In the genomic region with DNA sequence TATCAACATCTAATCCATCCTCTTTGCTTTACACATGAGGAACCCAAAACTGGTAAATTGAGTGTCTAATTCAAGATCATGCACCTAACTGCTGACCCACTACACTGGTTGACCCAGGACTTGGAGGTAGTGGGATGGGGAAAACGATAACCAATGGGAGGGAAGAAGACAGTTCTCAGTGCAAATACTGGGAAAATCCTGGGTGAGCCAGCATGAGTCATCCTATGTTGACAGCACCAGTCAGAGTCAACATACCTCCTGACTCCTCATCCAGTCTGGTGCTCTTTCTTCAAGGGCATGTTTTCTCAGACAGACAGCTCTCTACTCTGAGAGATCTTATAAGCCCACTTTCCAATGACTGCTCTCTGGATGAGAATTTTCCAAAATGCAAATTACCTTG, we compare ENCODE assay signal across 9 cellular contexts.
A peak's percentile ranks its signal among the peaks of the same experiment; 100 is the strongest.
DNase-seq lines count a peak whose midpoint lies in the region; ATAC-seq and TF ChIP-seq lines count a peak whose summit lies in the region.
"Had no signal": no experiment of that assay in that cellular context is flagged by ENCODE, and none has a peak within 500 bp of the region (broad histone marks: within the 10 kb centered on the region; RNA-seq: fewer than 3 reads in every experiment).

No MANE protein-coding gene starts in this region.

- H3K4me1 ChIP-seq in tibial artery, result no peaks in the 10 kb centered on the region

- no peaks in the 10 kb centered on the region for H3K27me3 ChIP-seq in tibial artery

- H3K27ac ChIP-seq in tibial artery, result no peak overlapping the region

- no peak overlapping the region for H3K4me3 ChIP-seq in HFF-Myc (replicated peaks; ENCODE audit: low read depth, low read length)
- no peak overlapping the region for H3K4me3 ChIP-seq in tibial artery

- no peaks in the 10 kb centered on the region for H3K36me3 ChIP-seq in tibial artery

- H3K4me3 Mint-ChIP-seq in activated B cell treated with CpG ODN at 0.5 μM for 24 hours, result no peak overlapping the region
- H3K4me3 Mint-ChIP-seq: WTC11 had no signal

- CTCF ChIA-PET in activated B cell treated with CpG ODN at 0.5 μM for 24 hours (lab: Charles Lee), result no interaction called here

- intact Hi-C loops in activated B cell treated with CpG ODN at 0.5 μM for 24 hours (cut with micrococcal nuclease), result no loop called here
- intact Hi-C loops in tibial artery (cut with DNase I; ENCODE audit: low total_unique reads), result no loop called here
- intact Hi-C loops in Right ventricle myocardium inferior (cut with DNase I), result no loop called here

- H3K4me1 Mint-ChIP-seq in activated B cell treated with CpG ODN at 0.5 μM for 24 hours, result peaks cover 8% of the 10 kb centered on the region

- DNase-seq in ACHN (peak; percentile 25), HFF-Myc (ENCODE audit: extremely low read depth, low read depth) (peak; percentile 26), activated B cell treated with CpG ODN at 0.5 μM for 24 hours (no peak), hepatic stellate cell (ENCODE audit: low spot score) (peak; percentile 62), tibial artery (no peak), globus pallidus (ENCODE audit: low spot score) (no peak), Right ventricle myocardium inferior (ENCODE audit: missing footprints) (no peak)

- no peak for TF ChIP-seq CTCF in HFF-Myc (IDR thresholded peaks at IDR 0.05; ENCODE audit: low read depth, low read length, missing control alignments)
- no peak for TF ChIP-seq CTCF in activated B cell treated with CpG ODN at 0.5 μM for 24 hours (IDR thresholded peaks at IDR 0.05)
- no peak for TF ChIP-seq CTCF in tibial artery (IDR thresholded peaks at IDR 0.05)

- H3K27ac Mint-ChIP-seq in activated B cell treated with CpG ODN at 0.5 μM for 24 hours, result no peak overlapping the region
- H3K27ac Mint-ChIP-seq: WTC11 had no signal

- peaks cover 14% of the 10 kb centered on the region for H3K9me3 Mint-ChIP-seq in activated B cell treated with CpG ODN at 0.5 μM for 24 hours

- in situ Hi-C loops in ACHN (cut with HindIII; ENCODE audit: low pct_ligation_motif_present, low pct_unique_long_range_greater_than_20kb, low sequenced_read_pairs), result no loop called here

- no peaks in the 10 kb centered on the region for H3K27me3 Mint-ChIP-seq in activated B cell treated with CpG ODN at 0.5 μM for 24 hours

- POLR2A ChIA-PET in activated B cell treated with CpG ODN at 0.5 μM for 24 hours (lab: Charles Lee), result no interaction called here

- H3K9me3 ChIP-seq in tibial artery, result no peaks in the 10 kb centered on the region

- ATAC-seq in activated B cell treated with CpG ODN at 0.5 μM for 24 hours (ENCODE audit: low read depth) (peak; percentile 21), Right ventricle myocardium inferior (no peak), HG02678 (IDR thresholded peaks at IDR 0.05; ENCODE audit: unreplicated experiment) (no peak)
- ATAC-seq: WTC11 had no signal

- no peaks in the 10 kb centered on the region for H3K36me3 Mint-ChIP-seq in activated B cell treated with CpG ODN at 0.5 μM for 24 hours (ENCODE audit: low read depth)

Comparison
In these comparisons a context has a peak if more than half of its experiments do, and no peak if none do; other contexts are left out.
1. DNase-seq: peak in ACHN (single experiment), HFF-Myc (single experiment) and hepatic stellate cell (single experiment); none in activated B cell treated with CpG ODN at 0.5 μM for 24 hours (single experiment), tibial artery (0 of 2), globus pallidus (single experiment) and Right ventricle myocardium inferior (single experiment).